16 cellular contexts compared by ENCODE assay signal in the genomic region with DNA sequence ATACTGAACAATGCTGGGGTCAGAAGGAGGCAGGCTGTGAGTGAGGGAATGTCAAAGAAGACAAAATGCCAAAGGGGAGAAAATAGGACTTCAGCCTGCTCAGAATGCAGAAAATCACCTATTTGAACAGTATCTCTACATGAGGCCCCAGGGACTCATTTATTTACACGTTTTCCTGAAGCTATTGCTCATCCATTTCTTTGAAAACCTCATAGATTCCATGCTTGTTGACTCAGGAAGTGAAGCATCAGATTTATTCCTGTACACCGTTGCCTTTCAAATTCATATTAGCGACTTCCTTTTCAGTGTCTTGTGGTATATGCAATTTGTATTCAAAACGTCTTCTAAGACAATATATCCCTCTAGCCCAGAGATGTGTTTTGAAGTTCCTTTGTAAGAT.
DNase-seq lines count a peak whose midpoint lies in the region; ATAC-seq and TF ChIP-seq lines count a peak whose summit lies in the region.
"Had no signal": no experiment of that assay in that cellular context is flagged by ENCODE, and none has a peak within 500 bp of the region (broad histone marks: within the 10 kb centered on the region; RNA-seq: fewer than 3 reads in every experiment).

No MANE protein-coding gene starts in this region.

- H3K9me3 Mint-ChIP-seq in progenitor cell of endocrine pancreas (ENCODE audit: low read depth) (peaks cover 6% of the 10 kb centered on the region), mesothelial cell of epicardium (peaks cover 4% of the 10 kb centered on the region)
- H3K9me3 Mint-ChIP-seq in CD4-positive, alpha-beta T cell, result peaks cover 3% of the 10 kb centered on the region

- H3K27me3 ChIP-seq in BLaER1 (no peaks in the 10 kb centered on the region), PC-3 (ENCODE audit: low read length) (no peaks in the 10 kb centered on the region)
- H3K27me3 ChIP-seq in CD4-positive, alpha-beta T cell (ENCODE audit: control insufficient read depth, insufficient read depth, low read length), result no peaks in the 10 kb centered on the region

- H3K4me1 ChIP-seq in BLaER1 (peaks cover 7% of the 10 kb centered on the region; the same call in 1 of the 2 replicates), PC-3 (ENCODE audit: insufficient read depth, low read length) (peaks cover 11% of the 10 kb centered on the region)
- H3K4me1 ChIP-seq: Caco-2 had no signal

- peaks cover 11% of the 10 kb centered on the region for H3K27me3 Mint-ChIP-seq in progenitor cell of endocrine pancreas
- H3K27me3 Mint-ChIP-seq in CD4-positive, alpha-beta T cell, result no peaks in the 10 kb centered on the region
- peaks cover 1% of the 10 kb centered on the region for H3K27me3 Mint-ChIP-seq in mesothelial cell of epicardium (ENCODE audit: low read depth)
- H3K27me3 Mint-ChIP-seq: B cell; CD8-positive, alpha-beta memory T cell had no signal

- no peak overlapping the region for H3K4me3 ChIP-seq in BLaER1
- H3K4me3 ChIP-seq in PC-3 (ENCODE audit: low read length), result no peak overlapping the region
- no peak overlapping the region for H3K4me3 ChIP-seq in epithelial cell of esophagus (ENCODE audit: low read length)
- H3K4me3 ChIP-seq: GM12878, GM23338 had no signal

- H3K27ac ChIP-seq in BLaER1 (no peak overlapping the region), PC-3 (ENCODE audit: low read length) (peak overlapping the region; percentile 39)
- H3K27ac ChIP-seq in CD4-positive, alpha-beta T cell (ENCODE audit: low read depth, low read length), result no peak overlapping the region

- intact Hi-C loops in PC-3 (cut with micrococcal nuclease), result no loop called here
- intact Hi-C loops in CD4-positive, alpha-beta T cell (cut with DNase I, micrococcal nuclease), result no loop called here

- H4K20me1 ChIP-seq in BLaER1 (no peaks in the 10 kb centered on the region), PC-3 (ENCODE audit: low read length) (no peaks in the 10 kb centered on the region)

- POLR2A ChIA-PET in PC-3 (lab: Charles Lee; ENCODE audit: unreplicated experiment), result no interaction called here
- POLR2A ChIA-PET in CD4-positive, alpha-beta T cell (lab: Charles Lee), result no interaction called here

- H3K9ac ChIP-seq in BLaER1 (no peak overlapping the region), PC-3 (ENCODE audit: low read length) (no peak overlapping the region)

- peak; percentile 82 for DNase-seq in DMS53 treated with DMSO at 0.1 percent for 48 hours (lab: John Stamatoyannopoulos, UW; ENCODE audit: unreplicated experiment)
- peak; percentile 74 for DNase-seq in PC-3
- peak; percentile 21 for DNase-seq in epithelial cell of esophagus (ENCODE audit: low read depth)
- no peak for DNase-seq in progenitor cell of endocrine pancreas (ENCODE audit: low spot score, unreplicated experiment)
- no peak for DNase-seq in CD4-positive, alpha-beta T cell
- no peak for DNase-seq in mesothelial cell of epicardium (ENCODE audit: low spot score in 2 of 2, unreplicated experiment in 2 of 2)
- DNase-seq in SW 1271 (lab: John Stamatoyannopoulos, UW), result no peak
- DNase-seq: Caco-2; CD8-positive, alpha-beta memory T cell; DMS79; H7 had no signal

- CTCF ChIA-PET in PC-3 (lab: Charles Lee), result no interaction called here
- CTCF ChIA-PET in CD4-positive, alpha-beta T cell (lab: Charles Lee), result no interaction called here

- H3K4me2 ChIP-seq in BLaER1 (0 out of 2 replicates have a peak overlapping the region, but pooled peaks have one; percentile 13), PC-3 (ENCODE audit: low read length) (peak overlapping the region; percentile 18)
- H3K4me2 ChIP-seq: GM23338 had no signal

- ATAC-seq in PC-3, result peak; percentile 93
- no peak for ATAC-seq in CD4-positive, alpha-beta T cell (ENCODE audit: poor library complexity)
- ATAC-seq: GM23338 had no signal

- H3K79me2 ChIP-seq in PC-3 (ENCODE audit: low read length), result no peaks in the 10 kb centered on the region

- H3K9me2 ChIP-seq in PC-3 (replicated peaks; ENCODE audit: low read length), result no peaks in the 10 kb centered on the region

- H3K4me3 Mint-ChIP-seq in progenitor cell of endocrine pancreas (ENCODE audit: low read depth), result no peak overlapping the region
- H3K4me3 Mint-ChIP-seq in CD4-positive, alpha-beta T cell, result no peak overlapping the region
- no peak overlapping the region for H3K4me3 Mint-ChIP-seq in mesothelial cell of epicardium
- H3K4me3 Mint-ChIP-seq: B cell; CD14-positive monocyte; CD8-positive, alpha-beta memory T cell; GM23338 had no signal

- H3K36me3 ChIP-seq in BLaER1, result no peaks in the 10 kb centered on the region
- no peaks in the 10 kb centered on the region for H3K36me3 ChIP-seq in PC-3 (ENCODE audit: low read depth, low read length)

- TF ChIP-seq CTCF in PC-3 (conservative IDR thresholded peaks at IDR 0.05; ENCODE audit: low read depth, low read length), result no peak
- TF ChIP-seq CTCF in epithelial cell of esophagus (IDR thresholded peaks at IDR 0.05; ENCODE audit: insufficient read depth, low read depth, low read length, missing control alignments), result no peak
- no peak for TF ChIP-seq CTCF in progenitor cell of endocrine pancreas (IDR thresholded peaks at IDR 0.05; ENCODE audit: unreplicated experiment)
- TF ChIP-seq CTCF in CD4-positive, alpha-beta T cell (IDR thresholded peaks at IDR 0.05), result no peak
- no peak for TF ChIP-seq CTCF in mesothelial cell of epicardium (IDR thresholded peaks at IDR 0.05; ENCODE audit: unreplicated experiment)

- peak overlapping the region; percentile 60 for H2AFZ ChIP-seq in PC-3 (ENCODE audit: low read length)
- H2AFZ ChIP-seq: GM23338 had no signal

- H3K36me3 Mint-ChIP-seq in progenitor cell of endocrine pancreas (ENCODE audit: insufficient read depth) (no peaks in the 10 kb centered on the region), mesothelial cell of epicardium (no peaks in the 10 kb centered on the region)
- H3K36me3 Mint-ChIP-seq in CD4-positive, alpha-beta T cell (ENCODE audit: low read depth), result no peaks in the 10 kb centered on the region
- H3K36me3 Mint-ChIP-seq: CD14-positive monocyte; CD8-positive, alpha-beta memory T cell had no signal

- no peak overlapping the region for H3K27ac Mint-ChIP-seq in progenitor cell of endocrine pancreas
- no peak overlapping the region for H3K27ac Mint-ChIP-seq in CD4-positive, alpha-beta T cell
- no peak overlapping the region for H3K27ac Mint-ChIP-seq in mesothelial cell of epicardium
- H3K27ac Mint-ChIP-seq: B cell; CD14-positive monocyte; CD8-positive, alpha-beta memory T cell; GM23338 had no signal

- BruUV-seq in PC-3 (replicated peaks; lab: Mats Ljungman, UMichigan), result no TSS peak

- H3F3A ChIP-seq in PC-3 (ENCODE audit: low read length, unreplicated experiment), result peaks cover 3% of the 10 kb centered on the region

- H3K4me1 Mint-ChIP-seq in progenitor cell of endocrine pancreas (ENCODE audit: low read depth) (no peaks in the 10 kb centered on the region), mesothelial cell of epicardium (no peaks in the 10 kb centered on the region)
- no peaks in the 10 kb centered on the region for H3K4me1 Mint-ChIP-seq in CD4-positive, alpha-beta T cell (ENCODE audit: low read depth)
- H3K4me1 Mint-ChIP-seq: B cell; CD14-positive monocyte; CD8-positive, alpha-beta memory T cell; GM23338 had no signal

- H3K9me3 ChIP-seq in BLaER1 (peaks cover 2% of the 10 kb centered on the region; the same call in 1 of the 2 replicates), PC-3 (ENCODE audit: low read length) (no peaks in the 10 kb centered on the region)
- H3K9me3 ChIP-seq in CD4-positive, alpha-beta T cell (ENCODE audit: control insufficient read depth, low read length), result no peaks in the 10 kb centered on the region
- H3K9me3 ChIP-seq: Caco-2 had no signal

Comparison
In these comparisons a context has a peak if more than half of its experiments do, and no peak if none do; other contexts are left out.
1. DNase-seq: peak in DMS53 treated with DMSO at 0.1 percent for 48 hours (single experiment), PC-3 (single experiment) and epithelial cell of esophagus (single experiment); none in progenitor cell of endocrine pancreas (single experiment), CD4-positive, alpha-beta T cell (0 of 10), mesothelial cell of epicardium (0 of 2) and SW 1271 (0 of 2).